In genomic region chr1:231040800-231041704, GRCh38 we compare ENCODE assay signal across 8 cellular contexts.
A peak's percentile ranks its signal among the peaks of the same experiment; 100 is the strongest.
DNase-seq lines count a peak whose midpoint lies in the region; ATAC-seq lines count a peak whose summit lies in the region.

No MANE protein-coding gene starts in this region.

- ATAC-seq in HG03280 (IDR thresholded peaks at IDR 0.05; ENCODE audit: unreplicated experiment) (no peak), GM19324 (IDR thresholded peaks at IDR 0.05; ENCODE audit: low FRiP score, unreplicated experiment) (no peak)

- H3K36me3 ChIP-seq in subcutaneous abdominal adipose tissue (ENCODE audit: control insufficient read depth in 5 of 5, insufficient read depth in 5 of 5, low read length in 5 of 5) = no peaks in the 10 kb centered on the region

- peak overlapping the region; percentile 57 for H3K27ac ChIP-seq in subcutaneous abdominal adipose tissue (ENCODE audit: low read depth, low read length)

- peak overlapping the region in 4 of 5 donors; percentile 66 to 77 (median 70) for H3K9ac ChIP-seq in subcutaneous abdominal adipose tissue (ENCODE audit: low read length in 5 of 5)

- H3K27me3 ChIP-seq in subcutaneous abdominal adipose tissue (ENCODE audit: control insufficient read depth in 5 of 5, insufficient read depth in 4 of 5, low read length in 5 of 5) = no peaks in the 10 kb centered on the region

- DNase-seq in NCI-H2227 (lab: John Stamatoyannopoulos, UW; ENCODE audit: unreplicated experiment) (peak; percentile 12), NCI-H2227 treated with DMSO at 0.1 percent for 48 hours (lab: John Stamatoyannopoulos, UW) (no peak), amniotic epithelial cell (ENCODE audit: low read depth) (peak; percentile 45), NCI-H446 (lab: John Stamatoyannopoulos, UW) (no peak)

- H3K4me1 ChIP-seq in subcutaneous abdominal adipose tissue (ENCODE audit: control insufficient read depth in 5 of 5, insufficient read depth in 5 of 5, low read length in 5 of 5) = peaks cover 9 to 45% (median 39%) of the 10 kb centered on the region in 5 donors

- H3K9me3 ChIP-seq in iPS-18c (ENCODE audit: control insufficient read depth, insufficient read depth, low read length) (peaks cover 2% of the 10 kb centered on the region), subcutaneous abdominal adipose tissue (ENCODE audit: control insufficient read depth in 5 of 5, low read length in 5 of 5) (peaks cover 2 to 8% (median 4%) of the 10 kb centered on the region in 5 donors)

- H3K4me3 ChIP-seq in iPS-18c (ENCODE audit: insufficient read depth, low read depth, low read length) = peak overlapping the region; percentile 56
- H3K4me3 ChIP-seq in subcutaneous abdominal adipose tissue (ENCODE audit: low read depth in 1 of 5, low read length in 5 of 5) = peak overlapping the region in 4 of 5 donors; percentile 64 to 73 (median 70)

Comparison
In these comparisons a context has a peak if more than half of its experiments do, and no peak if none do; other contexts are left out.
1. DNase-seq: peak in NCI-H2227 (single experiment) and amniotic epithelial cell (single experiment); none in NCI-H2227 treated with DMSO at 0.1 percent for 48 hours (single experiment) and NCI-H446 (0 of 2).